12 cellular contexts compared by ENCODE assay signal in genomic region chr22:35601743-35602633, GRCh38. TPM values are rescaled to one million over a fixed set of nuclear protein-coding genes. Genes with fewer than 3 reads are reported as not detected.
DNase-seq lines count a peak whose midpoint lies in the region; ATAC-seq, FAIRE-seq and TF ChIP-seq lines count a peak whose summit lies in the region.
"Had no signal": no experiment of that assay in that cellular context is flagged by ENCODE, and none has a peak within 500 bp of the region (broad histone marks: within the 10 kb centered on the region; RNA-seq: fewer than 3 reads in every experiment).

No MANE protein-coding gene starts in this region.

- TF ChIP-seq CTCF in left ventricle myocardium inferior (IDR thresholded peaks at IDR 0.05; ENCODE audit: borderline replicate concordance) (no peak), neural progenitor cell (IDR thresholded peaks at IDR 0.05) (no peak)

- H3K36me3 ChIP-seq in left ventricle myocardium inferior = no peaks in the 10 kb centered on the region
- no peaks in the 10 kb centered on the region for H3K36me3 ChIP-seq in neural progenitor cell

- FAIRE-seq in H54 (lab: Jason Lieb, UNC) = peak; percentile 30
- FAIRE-seq: D721Med had no signal

- peaks cover 5% of the 10 kb centered on the region for H3K27me3 Mint-ChIP-seq in neural progenitor cell (ENCODE audit: insufficient read depth, low read depth)

- H3K27ac Mint-ChIP-seq in neural progenitor cell = no peak overlapping the region

- H3K27me3 ChIP-seq in left ventricle myocardium inferior (ENCODE audit: low read depth) = no peaks in the 10 kb centered on the region
- H3K27me3 ChIP-seq in neural progenitor cell = no peaks in the 10 kb centered on the region
- H3K27me3 ChIP-seq: heart left ventricle had no signal

- no peaks in the 10 kb centered on the region for H3K9me3 ChIP-seq in left ventricle myocardium inferior (replicated peaks)
- no peaks in the 10 kb centered on the region for H3K9me3 ChIP-seq in neural progenitor cell (ENCODE audit: low read depth)
- H3K9me3 ChIP-seq: heart left ventricle had no signal

- intact Hi-C loops in left ventricle myocardium inferior (cut with micrococcal nuclease) = no loop called here

- H3K4me1 ChIP-seq in left ventricle myocardium inferior (peaks cover 67% of the 10 kb centered on the region), neural progenitor cell (peaks cover 5% of the 10 kb centered on the region)

- H2AFZ ChIP-seq in neural progenitor cell (replicated peaks) = no peak overlapping the region

- no peaks in the 10 kb centered on the region for H3K79me2 ChIP-seq in neural progenitor cell (ENCODE audit: low read depth)

- ATAC-seq in HG03439 (IDR thresholded peaks at IDR 0.05; ENCODE audit: unreplicated experiment) = no peak

- H3K4me2 ChIP-seq in neural progenitor cell = no peak overlapping the region

- peak; percentile 71 for DNase-seq in A172 (ENCODE audit: low spot score)
- peak; percentile 40 for DNase-seq in H54 (ENCODE audit: insufficient read length, low spot score)
- DNase-seq in SKM-1 (lab: John Stamatoyannopoulos, UW; ENCODE audit: unreplicated experiment) = peak; percentile 93
- no peak for DNase-seq in left ventricle myocardium inferior
- no peak for DNase-seq in neural progenitor cell (ENCODE audit: low spot score)
- no peak for DNase-seq in NCI-H1048 (lab: John Stamatoyannopoulos, UW)
- DNase-seq in SW 1271 (lab: John Stamatoyannopoulos, UW) = no peak
- DNase-seq: activated gamma-delta T cell treated with Interleukin-2 at 50 U/mL for 16 hours; stimulated activated naive CD4-positive, alpha-beta T cell treated with Interleukin-2 at 50 U/mL for 16 hours had no signal

- H3K36me3 Mint-ChIP-seq in neural progenitor cell = no peaks in the 10 kb centered on the region

- H4K20me1 ChIP-seq in neural progenitor cell (ENCODE audit: low read depth) = no peaks in the 10 kb centered on the region

- H3K9me3 Mint-ChIP-seq in neural progenitor cell = no peaks in the 10 kb centered on the region

- peaks cover 21% of the 10 kb centered on the region for H3K4me1 Mint-ChIP-seq in neural progenitor cell

- no peak overlapping the region for H3K4me3 ChIP-seq in left ventricle myocardium inferior
- no peak overlapping the region for H3K4me3 ChIP-seq in neural progenitor cell
- H3K4me3 ChIP-seq: heart left ventricle had no signal

- H3K27ac ChIP-seq in left ventricle myocardium inferior (replicated peaks) (peak overlapping the region; percentile 51), neural progenitor cell (no peak overlapping the region)

- no peak overlapping the region for H3K9ac ChIP-seq in neural progenitor cell

- no peak overlapping the region for H3K4me3 Mint-ChIP-seq in neural progenitor cell

- TF ChIP-seq POLR2A in H54 (IDR thresholded peaks at IDR 0.05; ENCODE audit: low read depth, low read length) = no peak

- H3F3A ChIP-seq in neural progenitor cell (ENCODE audit: low read depth) = peaks cover 11% of the 10 kb centered on the region

RNA-seq across cellular contexts. Expression of gene MB, which starts 15.1 kb away (rescaled TPM):
- total RNA-seq in A172 (2014; rRNA removed; shearing (Covaris generic)) = 3.9 and 4.5 TPM in 2 replicates
- total RNA-seq in left ventricle myocardium inferior (16,708 TPM), neural progenitor cell (ENCODE audit: low replicate concordance) (0.53 TPM in 1 of 2 replicates, not detected in the other)

RNA-seq across cellular contexts. Expression of gene APOL6, which starts 46.3 kb away (rescaled TPM):
- total RNA-seq in A172 (2014; rRNA removed; shearing (Covaris generic)) = 2.6 and 3.3 TPM in 2 replicates
- 4.8 TPM for total RNA-seq in left ventricle myocardium inferior
- total RNA-seq in neural progenitor cell (ENCODE audit: low replicate concordance) = 0.03 TPM in 1 of 2 replicates, not detected in the other

Comparison
In these comparisons a context has a peak if more than half of its experiments do, and no peak if none do; other contexts are left out.
1. DNase-seq: peak in A172 (single experiment), H54 (single experiment) and SKM-1 (single experiment); none in left ventricle myocardium inferior (single experiment), neural progenitor cell (single experiment), NCI-H1048 (single experiment) and SW 1271 (0 of 2).
2. RNA of gene MB, which starts 15.1 kb away (total RNA-seq): 16,708 TPM in left ventricle myocardium inferior (single experiment); 3.9 to 4.5 TPM in A172 and 0.53 TPM in neural progenitor cell; every median in the first group is over 1,000 times any median in the second.